Comparison of ENCODE assay signal across 8 cellular contexts in the genomic region with DNA sequence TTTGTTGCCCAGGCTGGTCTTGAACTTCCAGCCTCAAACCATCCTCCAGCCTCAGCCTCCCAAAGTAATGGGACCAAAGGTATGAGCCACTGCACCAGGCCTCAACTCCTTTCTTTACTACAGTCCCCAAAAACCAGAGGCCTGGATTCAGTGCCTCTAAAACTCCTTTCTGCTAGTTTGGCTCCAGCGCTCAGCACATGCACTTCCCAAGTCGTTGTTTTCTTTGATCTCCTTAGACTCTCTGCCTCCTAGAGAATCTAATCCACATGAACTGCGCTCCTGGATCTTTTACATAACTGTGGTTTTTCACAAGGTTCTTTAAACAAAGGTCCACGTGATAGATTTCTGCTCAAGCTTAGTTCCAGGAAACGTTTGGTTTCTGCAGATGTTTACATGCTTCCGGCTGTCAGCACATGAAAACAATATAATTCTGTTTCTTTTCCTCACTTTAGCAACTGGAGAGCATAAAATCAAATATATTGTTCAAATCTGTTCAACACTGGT.
A peak's percentile ranks its signal among the peaks of the same experiment; 100 is the strongest.
DNase-seq lines count a peak whose midpoint lies in the region; ATAC-seq, FAIRE-seq and TF ChIP-seq lines count a peak whose summit lies in the region.

No MANE protein-coding gene starts in this region.

- no peak for TF ChIP-seq POLR2A in ovary (IDR thresholded peaks at IDR 0.05)
- TF ChIP-seq POLR2A in GM12892 (IDR thresholded peaks at IDR 0.05; ENCODE audit: low read depth, low read length): no peak

- no peak for FAIRE-seq in GM12892 (lab: Jason Lieb, UNC)

- ATAC-seq in HG02970 (IDR thresholded peaks at IDR 0.05; ENCODE audit: low FRiP score, unreplicated experiment): no peak

- TF ChIP-seq EP300 in ovary (IDR thresholded peaks at IDR 0.05): no peak

- WGBS in ovary, 3 donors: 2 to 8% (median 3%) methylated on average over 6 of the region's 6 CpGs

- peaks cover 31% of the 10 kb centered on the region for H3K4me1 ChIP-seq in ovary (ENCODE audit: insufficient read depth)

- no peaks in the 10 kb centered on the region for H3K9me3 ChIP-seq in ovary

- intact Hi-C loops in dorsolateral prefrontal cortex (cut with DNase I): no loop called here
- intact Hi-C loops in ovary (cut with DNase I): no loop called here

- H3K27ac ChIP-seq in dorsolateral prefrontal cortex: peak overlapping the region in 55 of 59 donors; percentile 7 to 85 (median 70)
- H3K27ac ChIP-seq in ovary: peak overlapping the region; percentile 23 to 85

- TF ChIP-seq CTCF in GM20000 (IDR thresholded peaks at IDR 0.05; ENCODE audit: extremely low read depth, missing control alignments): no peak
- peak in 1 of 56 donors; percentile 10 for TF ChIP-seq CTCF in dorsolateral prefrontal cortex (IDR thresholded peaks at IDR 0.05 in 54 of 56, conservative IDR thresholded peaks at IDR 0.05 in 2 of 56; ENCODE audit: low read depth in 1 of 56, partially characterized antibody in 56 of 56)
- TF ChIP-seq CTCF in ovary (IDR thresholded peaks at IDR 0.05): no peak

- H3K4me3 ChIP-seq in dorsolateral prefrontal cortex: peak overlapping the region in 5 of 59 donors; percentile 3 to 30 (median 11)
- H3K4me3 ChIP-seq in ovary: no peak overlapping the region

- H3K36me3 ChIP-seq in ovary: no peaks in the 10 kb centered on the region

- peak; percentile 54 for DNase-seq in AG08396 (ENCODE audit: low spot score)
- DNase-seq in GM20000 (ENCODE audit: low spot score): peak; percentile 49
- peak; percentile 85 for DNase-seq in NAMALWA (ENCODE audit: low spot score)
- DNase-seq in dorsolateral prefrontal cortex: no peak
- DNase-seq in ovary: peak in 1 of 5 donors; percentile 43
- no peak for DNase-seq in GM12892 (ENCODE audit: insufficient read length)
- DNase-seq in NCI-H2196 (lab: John Stamatoyannopoulos, UW; ENCODE audit: unreplicated experiment): no peak

- H3K27me3 ChIP-seq in dorsolateral prefrontal cortex (no peaks in the 10 kb centered on the region), ovary (no peaks in the 10 kb centered on the region)

Comparison
In these comparisons a context has a peak if more than half of its experiments do, and no peak if none do; other contexts are left out.
1. DNase-seq: peak in AG08396 (single experiment), GM20000 (single experiment) and NAMALWA (single experiment); none in dorsolateral prefrontal cortex (0 of 10), GM12892 (single experiment) and NCI-H2196 (single experiment).